In the genomic region with DNA sequence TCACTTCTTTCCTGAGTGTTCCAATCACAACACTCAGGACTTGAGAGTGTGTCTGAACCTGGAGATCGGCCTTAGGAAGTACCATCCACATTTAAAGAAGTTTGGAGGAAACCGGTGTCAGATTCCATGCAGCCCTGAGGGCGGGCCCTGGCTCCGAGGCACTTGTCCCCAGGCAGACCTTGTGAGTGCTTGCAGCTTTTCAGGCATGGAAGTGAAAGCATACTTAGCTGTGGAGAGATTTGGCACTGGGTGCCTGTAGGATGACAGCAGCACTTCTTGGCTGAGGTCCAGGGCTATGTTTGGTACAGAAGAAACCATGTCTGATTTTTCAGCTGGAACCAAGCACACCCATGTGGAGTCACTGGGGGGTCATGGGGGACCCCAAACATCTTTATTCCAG, we compare ENCODE assay signal across 8 cellular contexts.
DNase-seq lines count a peak whose midpoint lies in the region; ATAC-seq and TF ChIP-seq lines count a peak whose summit lies in the region.

No MANE protein-coding gene starts in this region.

- H3K9me3 Mint-ChIP-seq in H9, result peaks cover 0 to 7% of the 10 kb centered on the region in 2 experiments; a peak in 2 of 5 replicates

- H3K4me3 ChIP-seq in heart left ventricle, result no peak overlapping the region
- no peak overlapping the region for H3K4me3 ChIP-seq in spleen

- peaks cover 36 to 50% of the 10 kb centered on the region in 2 experiments for H3K4me1 Mint-ChIP-seq in H9

- H2AFZ ChIP-seq in H9 (ENCODE audit: low read length), result no peak overlapping the region

- no peaks in the 10 kb centered on the region for H4K20me1 ChIP-seq in H9 (ENCODE audit: control insufficient read depth, insufficient read depth, insufficient read length)

- H3K79me2 ChIP-seq in H9 (ENCODE audit: insufficient read depth, low read length), result no peaks in the 10 kb centered on the region

- no peak overlapping the region for H2BK120ac ChIP-seq in H9 (ENCODE audit: low read depth, low read length, poor library complexity, severe bottlenecking)

- no peak overlapping the region for H3K9ac ChIP-seq in H9 (ENCODE audit: extremely low read depth, insufficient read length, low read length)

- H3K14ac ChIP-seq in H9 (ENCODE audit: insufficient read depth, low read length), result no peak overlapping the region

- H3K4me1 ChIP-seq in H9 (ENCODE audit: insufficient read depth, low read length) (peaks cover 7% of the 10 kb centered on the region; the same call in 1 of the 2 replicates), heart left ventricle (peaks cover 7 to 40% (median 26%) of the 10 kb centered on the region in 12 donors), spleen (peaks cover 8 to 45% (median 30%) of the 10 kb centered on the region in 6 donors)

- H3K4me3 Mint-ChIP-seq in H9, result no peak overlapping the region

- H3K18ac ChIP-seq in H9 (ENCODE audit: insufficient read length, low read depth, low read length), result no peak overlapping the region

- no peaks in the 10 kb centered on the region for H3K79me1 ChIP-seq in H9 (ENCODE audit: insufficient read depth, low read depth, low read length, poor library complexity, severe bottlenecking)

- H4K91ac ChIP-seq in H9 (ENCODE audit: insufficient read length, low read depth, low read length), result no peak overlapping the region

- no peak overlapping the region for H2BK15ac ChIP-seq in H9 (ENCODE audit: low read depth, low read length)

- peak; percentile 46 for DNase-seq in H9
- DNase-seq in RPMI7951 (ENCODE audit: low read depth), result peak; percentile 89
- DNase-seq in heart left ventricle, result peak; percentile 66 to 90 (median 85)
- DNase-seq in spleen, result peak; percentile 54
- no peak for DNase-seq in NCI-H524 treated with DMSO at 0.1 percent for 48 hours (lab: John Stamatoyannopoulos, UW)

- intact Hi-C loops in heart left ventricle (cut with DNase I) (loop anchor here in 2 of 10 donors (5.0 kb wide), 1 partner anchor 61 kb away; no protein-coding TSS in a partner anchor), spleen (cut with DNase I; ENCODE audit: low total_unique reads) (no loop called here)

- no peaks in the 10 kb centered on the region for H3K23me2 ChIP-seq in H9 (ENCODE audit: insufficient read length, low read depth, low read length, poor library complexity, severe bottlenecking)

- no peak overlapping the region for H3K56ac ChIP-seq in H9 (ENCODE audit: insufficient read length, low read depth, low read length)

- no peak overlapping the region for H2BK12ac ChIP-seq in H9 (ENCODE audit: insufficient read length, low read depth, low read length)

- peak; percentile 92 to 95 (median 92) for ATAC-seq in heart left ventricle
- no peak for ATAC-seq in HG03571 (IDR thresholded peaks at IDR 0.05; ENCODE audit: unreplicated experiment)
- no peak for ATAC-seq in GM19395 (IDR thresholded peaks at IDR 0.05; ENCODE audit: unreplicated experiment)
- no peak for ATAC-seq in HG03159 (IDR thresholded peaks at IDR 0.05; ENCODE audit: unreplicated experiment)

- TF ChIP-seq CTCF in H9 (conservative IDR thresholded peaks at IDR 0.05) (no peak), heart left ventricle (IDR thresholded peaks at IDR 0.05) (no peak), spleen (IDR thresholded peaks at IDR 0.05 in 8 of 11, conservative IDR thresholded peaks at IDR 0.05 in 3 of 11) (no peak)

- no CpG with 5 or more reads among the region's 4 CpGs for WGBS in H9 (ENCODE audit: extremely low coverage, insufficient read length, low lambda C conversion rate)
- 3 to 15% (median 10%) methylated on average over 4 of the region's 4 CpGs for WGBS in heart left ventricle, 4 donors
- 43 to 72% (median 65%) methylated on average over 4 of the region's 4 CpGs for WGBS in spleen, 5 donors

- no peak overlapping the region for H3K4ac ChIP-seq in H9 (ENCODE audit: low read depth, low read length)

- H3K9me3 ChIP-seq in H9 (ENCODE audit: control insufficient read depth, low read depth, low read length), result no peaks in the 10 kb centered on the region
- no peaks in the 10 kb centered on the region for H3K9me3 ChIP-seq in heart left ventricle
- H3K9me3 ChIP-seq in spleen, result no peaks in the 10 kb centered on the region

- TF ChIP-seq POLR2A in heart left ventricle (IDR thresholded peaks at IDR 0.05) (no peak), spleen (IDR thresholded peaks at IDR 0.05) (no peak)

- no peak overlapping the region for H3T11ph ChIP-seq in H9 (ENCODE audit: low read length)

- no peak overlapping the region for H2AK5ac ChIP-seq in H9 (ENCODE audit: insufficient read length, low read length)

- no peak overlapping the region for H3K27ac Mint-ChIP-seq in H9

- H3K4me2 ChIP-seq in H9 (ENCODE audit: insufficient read depth, insufficient read length, low read length), result no peak overlapping the region

- no peaks in the 10 kb centered on the region for H3K27me3 ChIP-seq in H9 (ENCODE audit: insufficient read depth, low read length)
- H3K27me3 ChIP-seq in heart left ventricle, result no peaks in the 10 kb centered on the region
- H3K27me3 ChIP-seq in spleen (replicated peaks in 1 of 7), result no peaks in the 10 kb centered on the region

- no peak overlapping the region for H2BK20ac ChIP-seq in H9 (ENCODE audit: low read depth, low read length, poor library complexity, severe bottlenecking)

- H2BK5ac ChIP-seq in H9 (ENCODE audit: insufficient read length, low read length), result no peak overlapping the region

- no peak overlapping the region for H4K8ac ChIP-seq in H9 (replicated peaks; ENCODE audit: insufficient read length, low read depth, low read length)

- peaks cover 19% of the 10 kb centered on the region for H3K27me3 Mint-ChIP-seq in H9 (ENCODE audit: low read depth)

- peaks cover 0 to 4% (median 0%) of the 10 kb centered on the region in 3 experiments; a peak in 2 of 7 replicates for H3K36me3 Mint-ChIP-seq in H9 (ENCODE audit: insufficient read depth in 1 of 3, low read depth in 3 of 3)

- H3K27ac ChIP-seq in H9 (ENCODE audit: insufficient read length, low read depth, low read length) (no peak overlapping the region), heart left ventricle (peak overlapping the region in 6 of 12 donors; percentile 29 to 66 (median 46)), spleen (no peak overlapping the region)

- H4K5ac ChIP-seq in H9 (ENCODE audit: insufficient read length, low read depth, low read length), result no peak overlapping the region

- H3K36me3 ChIP-seq in heart left ventricle (no peaks in the 10 kb centered on the region), spleen (no peaks in the 10 kb centered on the region)

- no peak overlapping the region for H3K23ac ChIP-seq in H9 (ENCODE audit: insufficient read length, low read depth, low read length)

Comparison
In these comparisons a context has a peak if more than half of its experiments do, and no peak if none do; other contexts are left out.
1. ATAC-seq: peak in heart left ventricle (4 of 4); none in HG03571 (single experiment), GM19395 (single experiment) and HG03159 (single experiment).